Comparison of ENCODE assay signal across 25 cellular contexts in genomic region chr14:39184628-39185255, GRCh38. TPM values are rescaled to one million over a fixed set of nuclear protein-coding genes. Genes with fewer than 3 reads are reported as not detected.
DNase-seq lines count a peak whose midpoint lies in the region; ATAC-seq and TF ChIP-seq lines count a peak whose summit lies in the region.
"Had no signal": no experiment of that assay in that cellular context is flagged by ENCODE, and none has a peak within 500 bp of the region (broad histone marks: within the 10 kb centered on the region; RNA-seq: fewer than 3 reads in every experiment).

No MANE protein-coding gene starts in this region.

- no peak overlapping the region for H3K4me2 ChIP-seq in OCI-LY7 (ENCODE audit: low read length)

- H3K4me1 Mint-ChIP-seq in activated naive CD8-positive, alpha-beta T cell treated with anti-CD3 and anti-CD28 coated beads for 36 hours = peaks cover 13% of the 10 kb centered on the region
- peaks cover 14 to 17% of the 10 kb centered on the region in 2 donors for H3K4me1 Mint-ChIP-seq in natural killer cell
- H3K4me1 Mint-ChIP-seq: CD14-positive monocyte had no signal

- TF ChIP-seq EP300 in upper lobe of left lung (IDR thresholded peaks at IDR 0.05) = no peak

- H3K27ac ChIP-seq in OCI-LY7 (ENCODE audit: low read depth, low read length, poor library complexity, severe bottlenecking) (no peak overlapping the region), upper lobe of left lung (no peak overlapping the region)
- H3K27ac ChIP-seq: 22Rv1, neutrophil, stomach, thyroid gland had no signal

- ATAC-seq in natural killer cell (peak in 1 of 3 donors; percentile 20), upper lobe of left lung (ENCODE audit: low FRiP score in 2 of 2) (no peak), GM21529 (IDR thresholded peaks at IDR 0.05; ENCODE audit: unreplicated experiment) (no peak)
- ATAC-seq: PC-3 had no signal

- DNase-seq in DMS 273 (lab: John Stamatoyannopoulos, UW; ENCODE audit: unreplicated experiment) = peak; percentile 40
- DNase-seq in DMS 273 treated with DMSO at 0.1 percent for 48 hours (lab: John Stamatoyannopoulos, UW) = no peak
- no peak for DNase-seq in activated naive CD8-positive, alpha-beta T cell treated with anti-CD3 and anti-CD28 coated beads for 36 hours
- DNase-seq in natural killer cell = no peak
- no peak for DNase-seq in OCI-LY7 (ENCODE audit: low spot score)
- DNase-seq in upper lobe of left lung = no peak
- DNase-seq: activated CD8-positive, alpha-beta memory T cell treated with anti-CD3 and anti-CD28 coated beads, Interleukin-2, amount 50 U/mL, for 48 hours; activated naive CD8-positive, alpha-beta T cell treated with anti-CD3 and anti-CD28 coated beads, Interleukin-2, amount 10 ng/mL, durations not matched to agents 7 days and 5 days; caudate nucleus; hippocampal formation; immature natural killer cell; NCI-H1694; NCI-H2171 treated with DMSO at 0.1 percent for 48 hours; NCI-H524; PC-3; Right ventricle myocardium superior; stomach; thyroid gland had no signal

- intact Hi-C loops in natural killer cell (cut with micrococcal nuclease) = no loop called here
- intact Hi-C loops in OCI-LY7 (cut with micrococcal nuclease; ENCODE audit: unreplicated experiment) = no loop called here

- WGBS in upper lobe of left lung, 2 donors = 96 to 100% methylated on average over 4 of the region's 4 CpGs

- TF ChIP-seq CTCF in natural killer cell (IDR thresholded peaks at IDR 0.05) (no peak), OCI-LY7 (conservative IDR thresholded peaks at IDR 0.05; ENCODE audit: low read length) (no peak), upper lobe of left lung (IDR thresholded peaks at IDR 0.05) (no peak)

- no peaks in the 10 kb centered on the region for H3K27me3 Mint-ChIP-seq in activated naive CD8-positive, alpha-beta T cell treated with anti-CD3 and anti-CD28 coated beads for 36 hours
- no peaks in the 10 kb centered on the region for H3K27me3 Mint-ChIP-seq in natural killer cell (ENCODE audit: low read depth in 2 of 2)
- H3K27me3 Mint-ChIP-seq: activated naive CD8-positive, alpha-beta T cell treated with anti-CD3 and anti-CD28 coated beads, Interleukin-2, amount 10 ng/mL, durations not matched to agents 7 days and 5 days had no signal

- H3K9me2 ChIP-seq in OCI-LY7 (ENCODE audit: insufficient read depth, low read length) = no peaks in the 10 kb centered on the region

- POLR2A ChIA-PET in OCI-LY7 (lab: Charles Lee) = interaction anchor here (0.6 to 1.5 kb wide), 5 partner anchors 8 to 1034 kb away, joined by 3 to 4 read pairs (median 3); no protein-coding TSS in a partner anchor

- no peak overlapping the region for H2AFZ ChIP-seq in OCI-LY7 (ENCODE audit: low read length)

- H3K4me3 ChIP-seq in OCI-LY7 (ENCODE audit: low read depth, low read length, poor library complexity, severe bottlenecking) (no peak overlapping the region), upper lobe of left lung (no peak overlapping the region)
- H3K4me3 ChIP-seq: stomach, thyroid gland had no signal

- peaks cover 3% of the 10 kb centered on the region; the same call in 1 of the 2 replicates for H4K20me1 ChIP-seq in OCI-LY7 (ENCODE audit: insufficient read depth, low read length)

- CTCF ChIA-PET in OCI-LY7 (lab: Charles Lee; ENCODE audit: unreplicated experiment) = no interaction called here

- H3K4me1 ChIP-seq in OCI-LY7 (ENCODE audit: insufficient read depth, low read length, poor library complexity, severe bottlenecking) = no peaks in the 10 kb centered on the region
- no peaks in the 10 kb centered on the region for H3K4me1 ChIP-seq in upper lobe of left lung
- H3K4me1 ChIP-seq: thyroid gland had no signal

- no peaks in the 10 kb centered on the region for H3K9me3 Mint-ChIP-seq in activated naive CD8-positive, alpha-beta T cell treated with anti-CD3 and anti-CD28 coated beads for 36 hours
- no peaks in the 10 kb centered on the region for H3K9me3 Mint-ChIP-seq in natural killer cell
- H3K9me3 Mint-ChIP-seq: activated naive CD8-positive, alpha-beta T cell treated with anti-CD3 and anti-CD28 coated beads, Interleukin-2, amount 10 ng/mL, durations not matched to agents 7 days and 5 days; activated T-helper 2 cell treated with anti-CD3 and anti-CD28 coated beads, Interferon-gamma antibody, Interleukin-2, Interleukin-4, amounts not matched to agents 10 μg/mL and 5 μg/mL and 100 μg/mL, durations not matched to agents 14 hours and 24 hours and 36 hours; CD14-positive monocyte; immature natural killer cell; T-helper 2 cell treated with Interferon-gamma antibody and Interleukin-4, amounts not matched to agents 5 μg/mL and 100 μg/mL, for 36 hours had no signal

- H3K9me3 ChIP-seq in OCI-LY7 (ENCODE audit: low read length) = no peaks in the 10 kb centered on the region
- H3K9me3 ChIP-seq in upper lobe of left lung = no peaks in the 10 kb centered on the region
- H3K9me3 ChIP-seq: neutrophil, stomach, thyroid gland had no signal

- no peak overlapping the region for H3K4me3 Mint-ChIP-seq in activated naive CD8-positive, alpha-beta T cell treated with anti-CD3 and anti-CD28 coated beads for 36 hours
- H3K4me3 Mint-ChIP-seq in natural killer cell = no peak overlapping the region
- H3K4me3 Mint-ChIP-seq: activated naive CD8-positive, alpha-beta T cell treated with anti-CD3 and anti-CD28 coated beads, Interleukin-2, amount 10 ng/mL, durations not matched to agents 7 days and 5 days; CD14-positive monocyte; immature natural killer cell; T-helper 2 cell treated with Interferon-gamma antibody and Interleukin-4, amounts not matched to agents 5 μg/mL and 100 μg/mL, for 36 hours had no signal

- H3K36me3 Mint-ChIP-seq in activated naive CD8-positive, alpha-beta T cell treated with anti-CD3 and anti-CD28 coated beads for 36 hours = peaks cover 39% of the 10 kb centered on the region
- no peaks in the 10 kb centered on the region for H3K36me3 Mint-ChIP-seq in natural killer cell

- H3K27me3 ChIP-seq in upper lobe of left lung = no peaks in the 10 kb centered on the region
- H3K27me3 ChIP-seq: neutrophil, stomach, thyroid gland had no signal

- peak overlapping the region; percentile 57 for H3K27ac Mint-ChIP-seq in activated naive CD8-positive, alpha-beta T cell treated with anti-CD3 and anti-CD28 coated beads for 36 hours
- peak overlapping the region; percentile 62 to 68 for H3K27ac Mint-ChIP-seq in natural killer cell
- H3K27ac Mint-ChIP-seq: activated naive CD8-positive, alpha-beta T cell treated with anti-CD3 and anti-CD28 coated beads, Interleukin-2, amount 10 ng/mL, durations not matched to agents 7 days and 5 days; activated T-helper 2 cell treated with anti-CD3 and anti-CD28 coated beads, Interferon-gamma antibody, Interleukin-2, Interleukin-4, amounts not matched to agents 10 μg/mL and 5 μg/mL and 100 μg/mL, durations not matched to agents 14 hours and 24 hours and 36 hours; T-helper 2 cell treated with Interferon-gamma antibody and Interleukin-4, amounts not matched to agents 5 μg/mL and 100 μg/mL, for 36 hours had no signal

- no TSS peak for BruUV-seq in OCI-LY7 (replicated peaks; lab: Mats Ljungman, UMichigan)

- H3K36me3 ChIP-seq in OCI-LY7 (ENCODE audit: insufficient read depth, low read length) (peaks cover 63% of the 10 kb centered on the region), upper lobe of left lung (peaks cover 30 to 55% (median 44%) of the 10 kb centered on the region in 4 donors)

- peaks cover 13% of the 10 kb centered on the region; the same call in 1 of the 2 replicates for H3K79me2 ChIP-seq in OCI-LY7 (ENCODE audit: insufficient read depth, low read depth, low read length)

- peak; percentile 21 for TF ChIP-seq POLR2A in GM19193 (IDR thresholded peaks at IDR 0.05; ENCODE audit: extremely low read depth, insufficient read depth, insufficient read length)
- TF ChIP-seq POLR2A in upper lobe of left lung (IDR thresholded peaks at IDR 0.05) = no peak

RNA-seq across cellular contexts. Expression of gene PNN, which starts 9.7 kb away (rescaled TPM):
- 100 to 1,000 TPM; 108 to 111 TPM for total RNA-seq in activated naive CD8-positive, alpha-beta T cell treated with anti-CD3 and anti-CD28 coated beads for 36 hours
- total RNA-seq in natural killer cell (100 to 1,000 TPM; 121 to 153 (median 145) TPM), OCI-LY7 (2022) (187 and 214 TPM in 2 replicates), upper lobe of left lung (100 to 1,000 TPM in 1 of 6 donors, 10 to 100 TPM in 5; 24.9 to 177 (median 46.7) TPM)
- 93.5 and 137 TPM in 2 replicates for total RNA-seq in OCI-LY7 (2014; rRNA removed; shearing (Covaris generic))

RNA-seq across cellular contexts. Expression of gene TRAPPC6B, which starts 14.6 kb away (rescaled TPM):
- total RNA-seq in activated naive CD8-positive, alpha-beta T cell treated with anti-CD3 and anti-CD28 coated beads for 36 hours = 10 to 100 TPM; 21.8 to 21.9 TPM
- total RNA-seq in natural killer cell = 10 to 100 TPM; 20.0 to 32.0 (median 22.0) TPM
- 21.0 and 30.3 TPM in 2 replicates for total RNA-seq in OCI-LY7 (2014; rRNA removed; shearing (Covaris generic))
- 27.2 and 30.7 TPM in 2 replicates for total RNA-seq in OCI-LY7 (2022)
- 10 to 100 TPM; 18.5 to 29.1 (median 23.4) TPM for total RNA-seq in upper lobe of left lung

RNA-seq across cellular contexts. Expression of gene MIA2, which starts 49.0 kb away (rescaled TPM):
- total RNA-seq in activated naive CD8-positive, alpha-beta T cell treated with anti-CD3 and anti-CD28 coated beads for 36 hours = 10 to 100 TPM; 19.1 to 19.5 TPM
- 10 to 100 TPM; 44.7 to 45.7 (median 45.4) TPM for total RNA-seq in natural killer cell
- total RNA-seq in OCI-LY7 (2014; rRNA removed; shearing (Covaris generic)) = 16.9 and 20.2 TPM in 2 replicates
- 28.3 and 34.4 TPM in 2 replicates for total RNA-seq in OCI-LY7 (2022)
- 10 to 100 TPM; 13.0 to 56.8 (median 25.4) TPM for total RNA-seq in upper lobe of left lung
